In the genomic region with DNA sequence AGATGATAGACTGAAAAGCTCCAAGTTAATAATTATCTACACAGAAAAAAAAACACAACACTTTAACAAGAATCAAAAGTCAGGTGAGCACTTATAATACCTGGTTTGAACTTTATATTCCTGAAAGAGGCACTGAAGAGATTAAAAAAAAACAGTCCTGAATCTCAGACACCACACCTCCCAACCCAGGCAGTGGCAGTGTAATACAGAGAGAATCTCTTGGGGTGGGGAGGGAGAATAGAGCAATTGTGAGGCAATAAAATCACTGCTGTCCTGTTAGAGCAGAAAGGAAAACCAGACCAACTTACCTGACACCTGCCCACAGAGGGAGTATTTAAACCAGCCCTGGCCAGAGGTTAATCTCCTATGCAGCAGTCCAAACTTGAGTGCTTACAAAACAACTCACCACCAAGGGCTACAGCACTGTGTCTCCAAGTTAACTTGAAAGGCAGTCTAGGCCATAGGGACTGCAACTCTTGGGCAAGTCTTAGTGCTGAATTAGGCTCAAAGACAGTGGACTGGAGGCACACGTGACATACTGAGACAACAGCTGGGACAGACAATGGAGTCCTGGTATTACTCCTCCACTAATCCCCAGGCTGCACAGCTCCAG, we compare ENCODE assay signal across 22 cellular contexts. TPM values are rescaled to one million over a fixed set of nuclear protein-coding genes. Genes with fewer than 3 reads are reported as not detected.
DNase-seq lines count a peak whose midpoint lies in the region; ATAC-seq and TF ChIP-seq lines count a peak whose summit lies in the region.
"Had no signal": no experiment of that assay in that cellular context is flagged by ENCODE, and none has a peak within 500 bp of the region (broad histone marks: within the 10 kb centered on the region; RNA-seq: fewer than 3 reads in every experiment).

No MANE protein-coding gene starts in this region.

- no peaks in the 10 kb centered on the region for H3K4me1 ChIP-seq in neutrophil (ENCODE audit: control insufficient read depth in 1 of 2, insufficient read depth in 1 of 2, low read depth in 1 of 2, low read length in 1 of 2)

- no peaks in the 10 kb centered on the region for H3K36me3 Mint-ChIP-seq in activated CD4-positive, alpha-beta memory T cell treated with anti-CD3 and anti-CD28 coated beads for 36 hours
- H3K36me3 Mint-ChIP-seq in activated CD4-positive, alpha-beta T cell treated with anti-CD3 and anti-CD28 coated beads, Interleukin-2, amount 10 ng/mL, durations not matched to agents 7 days and 5 days (ENCODE audit: low read depth): no peaks in the 10 kb centered on the region
- H3K36me3 Mint-ChIP-seq: activated CD8-positive, alpha-beta memory T cell treated with anti-CD3 and anti-CD28 coated beads, Interleukin-2, amount 10 ng/mL, durations not matched to agents 7 days and 5 days; activated naive CD8-positive, alpha-beta T cell treated with anti-CD3 and anti-CD28 coated beads for 36 hours had no signal

- TF ChIP-seq CTCF in WERI-Rb-1 (IDR thresholded peaks at IDR 0.05; ENCODE audit: low read depth, low read length): no peak
- no peak for TF ChIP-seq CTCF in neutrophil (IDR thresholded peaks at IDR 0.05)

- no peaks in the 10 kb centered on the region for H3K27me3 Mint-ChIP-seq in activated CD4-positive, alpha-beta memory T cell treated with anti-CD3 and anti-CD28 coated beads for 36 hours
- H3K27me3 Mint-ChIP-seq in activated CD4-positive, alpha-beta T cell treated with anti-CD3 and anti-CD28 coated beads, Interleukin-2, amount 10 ng/mL, durations not matched to agents 7 days and 5 days: no peaks in the 10 kb centered on the region
- H3K27me3 Mint-ChIP-seq: activated CD8-positive, alpha-beta memory T cell treated with anti-CD3 and anti-CD28 coated beads, Interleukin-2, amount 10 ng/mL, durations not matched to agents 7 days and 5 days; activated naive CD8-positive, alpha-beta T cell treated with anti-CD3 and anti-CD28 coated beads for 36 hours had no signal

- H3K4me3 ChIP-seq in WERI-Rb-1 (ENCODE audit: low read depth, low read length) (no peak overlapping the region), neutrophil (ENCODE audit: low read depth in 1 of 2, low read length in 1 of 2) (no peak overlapping the region)

- H3K4me3 Mint-ChIP-seq in activated CD4-positive, alpha-beta memory T cell treated with anti-CD3 and anti-CD28 coated beads for 36 hours: no peak overlapping the region
- no peak overlapping the region for H3K4me3 Mint-ChIP-seq in activated CD4-positive, alpha-beta T cell treated with anti-CD3 and anti-CD28 coated beads, Interleukin-2, amount 10 ng/mL, durations not matched to agents 7 days and 5 days
- H3K4me3 Mint-ChIP-seq: activated CD8-positive, alpha-beta memory T cell treated with anti-CD3 and anti-CD28 coated beads, Interleukin-2, amount 10 ng/mL, durations not matched to agents 7 days and 5 days; activated naive CD8-positive, alpha-beta T cell treated with anti-CD3 and anti-CD28 coated beads for 36 hours had no signal

- no peaks in the 10 kb centered on the region for H3K36me3 ChIP-seq in WERI-Rb-1
- peaks cover 80% of the 10 kb centered on the region for H3K36me3 ChIP-seq in neutrophil

- DNase-seq in DMS53 (lab: John Stamatoyannopoulos, UW) (peak; percentile 61), WERI-Rb-1 (peak; percentile 17), left colon (no peak), RKO (ENCODE audit: low spot score) (no peak)
- DNase-seq in activated CD4-positive, alpha-beta memory T cell treated with anti-CD3 and anti-CD28 coated beads for 36 hours: no peak
- DNase-seq in activated CD4-positive, alpha-beta T cell treated with anti-CD3 and anti-CD28 coated beads, Interleukin-2, amount 10 ng/mL, durations not matched to agents 7 days and 5 days: no peak
- no peak for DNase-seq in effector CD8-positive, alpha-beta T cell (lab: John Stamatoyannopoulos, UW)
- DNase-seq: activated CD4-positive, alpha-beta T cell treated with anti-CD3 and anti-CD28 coated beads for 4 hours; activated CD8-positive, alpha-beta memory T cell treated with anti-CD3 and anti-CD28 coated beads, Interleukin-2, amount 10 ng/mL, durations not matched to agents 7 days and 5 days; activated naive CD8-positive, alpha-beta T cell treated with anti-CD3 and anti-CD28 coated beads for 36 hours; C1 segment of cervical spinal cord; effector memory CD4-positive, alpha-beta T cell; H7; Kasumi-1; NCI-H1092; NCI-H2081; NCI-H510A; nucleus accumbens; right cardiac atrium; RPMI8226 had no signal

- POLR2A ChIA-PET in activated CD4-positive, alpha-beta memory T cell treated with anti-CD3 and anti-CD28 coated beads for 36 hours (lab: Charles Lee): no interaction called here
- POLR2A ChIA-PET in activated CD4-positive, alpha-beta T cell treated with anti-CD3 and anti-CD28 coated beads, Interleukin-2, amount 10 ng/mL, durations not matched to agents 7 days and 5 days (lab: Charles Lee): no interaction called here

- intact Hi-C loops in left colon (cut with DNase I, micrococcal nuclease): no loop called here
- intact Hi-C loops in activated CD4-positive, alpha-beta memory T cell treated with anti-CD3 and anti-CD28 coated beads for 36 hours (cut with micrococcal nuclease): no loop called here

- H3K27me3 ChIP-seq in WERI-Rb-1 (ENCODE audit: insufficient read depth, low read depth, severe bottlenecking): no peaks in the 10 kb centered on the region
- no peaks in the 10 kb centered on the region for H3K27me3 ChIP-seq in neutrophil

- peaks cover 5% of the 10 kb centered on the region for H3K9me3 ChIP-seq in WERI-Rb-1 (ENCODE audit: severe bottlenecking)
- H3K9me3 ChIP-seq in neutrophil: no peaks in the 10 kb centered on the region

- H3K4me1 Mint-ChIP-seq in activated CD4-positive, alpha-beta memory T cell treated with anti-CD3 and anti-CD28 coated beads for 36 hours (ENCODE audit: low read depth): no peaks in the 10 kb centered on the region
- H3K4me1 Mint-ChIP-seq in activated CD4-positive, alpha-beta T cell treated with anti-CD3 and anti-CD28 coated beads, Interleukin-2, amount 10 ng/mL, durations not matched to agents 7 days and 5 days: no peaks in the 10 kb centered on the region
- H3K4me1 Mint-ChIP-seq: activated CD8-positive, alpha-beta memory T cell treated with anti-CD3 and anti-CD28 coated beads, Interleukin-2, amount 10 ng/mL, durations not matched to agents 7 days and 5 days; activated naive CD8-positive, alpha-beta T cell treated with anti-CD3 and anti-CD28 coated beads for 36 hours had no signal

- CTCF ChIA-PET in activated CD4-positive, alpha-beta memory T cell treated with anti-CD3 and anti-CD28 coated beads for 36 hours (lab: Charles Lee): no interaction called here
- CTCF ChIA-PET in activated CD4-positive, alpha-beta T cell treated with anti-CD3 and anti-CD28 coated beads, Interleukin-2, amount 10 ng/mL, durations not matched to agents 7 days and 5 days (lab: Charles Lee): no interaction called here

- no peak overlapping the region for H3K27ac Mint-ChIP-seq in activated CD4-positive, alpha-beta memory T cell treated with anti-CD3 and anti-CD28 coated beads for 36 hours
- no peak overlapping the region for H3K27ac Mint-ChIP-seq in activated CD4-positive, alpha-beta T cell treated with anti-CD3 and anti-CD28 coated beads, Interleukin-2, amount 10 ng/mL, durations not matched to agents 7 days and 5 days
- H3K27ac Mint-ChIP-seq: activated CD8-positive, alpha-beta memory T cell treated with anti-CD3 and anti-CD28 coated beads, Interleukin-2, amount 10 ng/mL, durations not matched to agents 7 days and 5 days; activated naive CD8-positive, alpha-beta T cell treated with anti-CD3 and anti-CD28 coated beads for 36 hours; activated T-helper 2 cell treated with anti-CD3 and anti-CD28 coated beads, Interferon-gamma antibody, Interleukin-2, Interleukin-4, amounts not matched to agents 10 μg/mL and 5 μg/mL and 100 μg/mL, durations not matched to agents 14 hours and 24 hours and 36 hours had no signal

- ATAC-seq in left colon: peak; percentile 99
- ATAC-seq: activated CD8-positive, alpha-beta memory T cell treated with anti-CD3 and anti-CD28 coated beads, Interleukin-2, amount 10 ng/mL, durations not matched to agents 7 days and 5 days; right cardiac atrium had no signal

- H3K27ac ChIP-seq in WERI-Rb-1 (no peak overlapping the region), neutrophil (peak overlapping the region; percentile 43)

- no peaks in the 10 kb centered on the region for H3K9me3 Mint-ChIP-seq in activated CD4-positive, alpha-beta memory T cell treated with anti-CD3 and anti-CD28 coated beads for 36 hours
- H3K9me3 Mint-ChIP-seq in activated CD4-positive, alpha-beta T cell treated with anti-CD3 and anti-CD28 coated beads, Interleukin-2, amount 10 ng/mL, durations not matched to agents 7 days and 5 days: no peaks in the 10 kb centered on the region
- H3K9me3 Mint-ChIP-seq: activated naive CD8-positive, alpha-beta T cell treated with anti-CD3 and anti-CD28 coated beads for 36 hours; activated T-helper 2 cell treated with anti-CD3 and anti-CD28 coated beads, Interferon-gamma antibody, Interleukin-2, Interleukin-4, amounts not matched to agents 10 μg/mL and 5 μg/mL and 100 μg/mL, durations not matched to agents 14 hours and 24 hours and 36 hours had no signal

RNA-seq across cellular contexts. Expression of a gene that starts 54.2 kb away (rescaled TPM):
- 1 to 10 TPM; 2.3 to 2.7 TPM for total RNA-seq in left colon
- under 1 TPM; 0.31 to 0.38 TPM for total RNA-seq in activated CD4-positive, alpha-beta memory T cell treated with anti-CD3 and anti-CD28 coated beads for 36 hours
- total RNA-seq in activated CD4-positive, alpha-beta T cell treated with anti-CD3 and anti-CD28 coated beads, Interleukin-2, amount 10 ng/mL, durations not matched to agents 7 days and 5 days: under 1 TPM; 0.25 to 0.42 TPM

Comparison
In these comparisons a context has a peak if more than half of its experiments do, and no peak if none do; other contexts are left out.
1. DNase-seq: peak in DMS53 (single experiment) and WERI-Rb-1 (single experiment); none in left colon (0 of 2), activated CD4-positive, alpha-beta memory T cell treated with anti-CD3 and anti-CD28 coated beads for 36 hours (single experiment), activated CD4-positive, alpha-beta T cell treated with anti-CD3 and anti-CD28 coated beads, Interleukin-2, amount 10 ng/mL, durations not matched to agents 7 days and 5 days (single experiment), effector CD8-positive, alpha-beta T cell (single experiment) and RKO (single experiment).